In the genomic region with DNA sequence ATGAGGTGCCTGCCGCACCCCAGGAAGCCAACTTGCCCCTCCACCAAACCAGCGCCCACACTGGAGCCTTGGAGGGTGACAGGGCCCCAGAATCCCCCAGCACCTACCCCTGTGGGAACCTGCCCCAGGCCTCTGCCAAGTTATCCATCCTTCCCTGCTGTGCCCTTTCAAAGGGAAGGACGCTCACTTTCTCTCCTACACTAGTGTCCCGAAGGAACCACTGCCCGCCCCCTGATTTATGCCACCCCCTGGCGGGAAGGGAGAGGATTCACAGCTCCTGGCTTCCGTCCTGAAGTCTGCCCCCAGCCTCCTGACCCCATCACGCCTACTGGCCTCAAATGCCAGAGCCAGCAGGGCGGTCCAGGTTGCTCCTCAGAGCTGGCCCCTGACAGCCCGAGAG, we compare ENCODE assay signal across 8 cellular contexts. TPM values are rescaled to one million over a fixed set of nuclear protein-coding genes. Genes with fewer than 3 reads are reported as not detected.
DNase-seq lines count a peak whose midpoint lies in the region; ATAC-seq and TF ChIP-seq lines count a peak whose summit lies in the region.

No MANE protein-coding gene starts in this region.

- DNase-seq in CD4-positive, CD25-positive, alpha-beta regulatory T cell = no peak
- peak; percentile 61 for DNase-seq in HuH-7.5 (ENCODE audit: low spot score)
- DNase-seq in brain microvascular endothelial cell = no peak
- DNase-seq in mucosa of descending colon = peak in 2 of 3 donors; percentile 39 to 53
- no peak for DNase-seq in activated CD8-positive, alpha-beta memory T cell treated with anti-CD3 and anti-CD28 coated beads for 24 hours
- DNase-seq in DMS153 treated with DMSO at 0.1 percent for 48 hours (lab: John Stamatoyannopoulos, UW; ENCODE audit: unreplicated experiment) = no peak

- H3K27me3 Mint-ChIP-seq in CD4-positive, CD25-positive, alpha-beta regulatory T cell = peaks cover 4% of the 10 kb centered on the region

- no peaks in the 10 kb centered on the region for H3K36me3 Mint-ChIP-seq in CD4-positive, CD25-positive, alpha-beta regulatory T cell

- peaks cover 14% of the 10 kb centered on the region for H3K4me1 ChIP-seq in CD4-positive, CD25-positive, alpha-beta regulatory T cell (ENCODE audit: control insufficient read depth, insufficient read depth, low read length, poor library complexity, severe bottlenecking)
- peaks cover 10% of the 10 kb centered on the region for H3K4me1 ChIP-seq in mucosa of descending colon (ENCODE audit: low read depth)

- in situ Hi-C loops in brain microvascular endothelial cell (cut with HindIII; ENCODE audit: low pct_ligation_motif_present, low sequenced_read_pairs) = no loop called here

- no peaks in the 10 kb centered on the region for H3K36me3 ChIP-seq in CD4-positive, CD25-positive, alpha-beta regulatory T cell (ENCODE audit: control insufficient read depth, insufficient read depth, low read length)
- no peaks in the 10 kb centered on the region for H3K36me3 ChIP-seq in brain microvascular endothelial cell (replicated peaks)
- no peaks in the 10 kb centered on the region for H3K36me3 ChIP-seq in mucosa of descending colon (ENCODE audit: low read depth)

- no peaks in the 10 kb centered on the region for H3K9me3 Mint-ChIP-seq in CD4-positive, CD25-positive, alpha-beta regulatory T cell

- H3K27ac ChIP-seq in CD4-positive, CD25-positive, alpha-beta regulatory T cell (ENCODE audit: insufficient read depth, low read length, poor library complexity, severe bottlenecking) = no peak overlapping the region
- H3K27ac ChIP-seq in brain microvascular endothelial cell = no peak overlapping the region

- H3K4me3 Mint-ChIP-seq in CD4-positive, CD25-positive, alpha-beta regulatory T cell = peak overlapping the region; percentile 76 to 90 (median 84)

- TF ChIP-seq CTCF in brain microvascular endothelial cell (IDR thresholded peaks at IDR 0.05; ENCODE audit: low read depth, low read length, missing control alignments) = peak; percentile 69
- TF ChIP-seq CTCF in mucosa of descending colon (IDR thresholded peaks at IDR 0.05) = no peak

- no peaks in the 10 kb centered on the region for H3K27me3 ChIP-seq in CD4-positive, CD25-positive, alpha-beta regulatory T cell (ENCODE audit: control insufficient read depth, insufficient read depth, low read length)
- no peaks in the 10 kb centered on the region for H3K27me3 ChIP-seq in brain microvascular endothelial cell (replicated peaks)

- no peak overlapping the region for H3K4me3 ChIP-seq in CD4-positive, CD25-positive, alpha-beta regulatory T cell (ENCODE audit: low read depth, low read length)
- peak overlapping the region; percentile 5 for H3K4me3 ChIP-seq in brain microvascular endothelial cell (ENCODE audit: low read depth, low read length)
- no peak overlapping the region for H3K4me3 ChIP-seq in mucosa of descending colon

- no peak for ATAC-seq in CD4-positive, CD25-positive, alpha-beta regulatory T cell (ENCODE audit: low read depth in 2 of 2)
- ATAC-seq in mucosa of descending colon (no peak), GM18517 (IDR thresholded peaks at IDR 0.05; ENCODE audit: unreplicated experiment) (no peak), HG03159 (IDR thresholded peaks at IDR 0.05; ENCODE audit: unreplicated experiment) (no peak)

- no peaks in the 10 kb centered on the region for H3K9me3 ChIP-seq in CD4-positive, CD25-positive, alpha-beta regulatory T cell (ENCODE audit: control insufficient read depth in 2 of 2, low read length in 2 of 2)
- H3K9me3 ChIP-seq in mucosa of descending colon = no peaks in the 10 kb centered on the region

- peaks cover 0 to 26% (median 11%) of the 10 kb centered on the region in 4 donors for H3K4me1 Mint-ChIP-seq in CD4-positive, CD25-positive, alpha-beta regulatory T cell

- peak overlapping the region in 1 of 3 donors; percentile 46 for H3K27ac Mint-ChIP-seq in CD4-positive, CD25-positive, alpha-beta regulatory T cell

- intact Hi-C loops in mucosa of descending colon (cut with DNase I, micrococcal nuclease) = no loop called here

RNA-seq across cellular contexts. Expression of a gene that starts 1.4 kb away (rescaled TPM):
- total RNA-seq in CD4-positive, CD25-positive, alpha-beta regulatory T cell = 10.2 TPM
- 1 to 10 TPM; 1.9 to 3.0 (median 2.2) TPM for polyA plus RNA-seq in CD4-positive, CD25-positive, alpha-beta regulatory T cell
- total RNA-seq in mucosa of descending colon = 10 to 100 TPM in 2 of 3 donors, 1 to 10 TPM in 1; 8.3 to 17.6 (median 11.4) TPM

RNA-seq across cellular contexts. Expression of a gene that starts 42.7 kb away (rescaled TPM):
- total RNA-seq in CD4-positive, CD25-positive, alpha-beta regulatory T cell = 0.12 TPM
- under 1 TPM in 2 of 4 donors, not detected in 2; 0.05 to 0.22 TPM for polyA plus RNA-seq in CD4-positive, CD25-positive, alpha-beta regulatory T cell
- under 1 TPM; 0.22 to 0.58 (median 0.23) TPM for total RNA-seq in mucosa of descending colon

RNA-seq across cellular contexts. Expression of a gene that starts 56.9 kb away (rescaled TPM):
- not detected for total RNA-seq in CD4-positive, CD25-positive, alpha-beta regulatory T cell
- not detected for polyA plus RNA-seq in CD4-positive, CD25-positive, alpha-beta regulatory T cell
- 1 to 10 TPM in 2 of 3 donors, under 1 TPM in 1; 0.32 to 1.5 (median 1.3) TPM for total RNA-seq in mucosa of descending colon

Comparison
In these comparisons a context has a peak if more than half of its experiments do, and no peak if none do; other contexts are left out.
1. DNase-seq: peak in HuH-7.5 (single experiment) and mucosa of descending colon (2 of 3); none in CD4-positive, CD25-positive, alpha-beta regulatory T cell (0 of 3), brain microvascular endothelial cell (single experiment), activated CD8-positive, alpha-beta memory T cell treated with anti-CD3 and anti-CD28 coated beads for 24 hours (single experiment) and DMS153 treated with DMSO at 0.1 percent for 48 hours (single experiment).